In genomic region chr12:49296836-49297694, GRCh38 we compare ENCODE assay signal across 9 cellular contexts. TPM values are rescaled to one million over a fixed set of nuclear protein-coding genes. Genes with fewer than 3 reads are reported as not detected.
DNase-seq lines count a peak whose midpoint lies in the region; ATAC-seq and TF ChIP-seq lines count a peak whose summit lies in the region.
"Had no signal": no experiment of that assay in that cellular context is flagged by ENCODE, and none has a peak within 500 bp of the region (broad histone marks: within the 10 kb centered on the region; RNA-seq: fewer than 3 reads in every experiment).

No MANE protein-coding gene starts in this region.

- H3K27ac ChIP-seq in esophagus muscularis mucosa (replicated peaks in 1 of 4) = no peak overlapping the region
- no peak overlapping the region for H3K27ac ChIP-seq in sigmoid colon

- in situ Hi-C loops in G401 (cut with HindIII; ENCODE audit: low sequenced_read_pairs) = no loop called here

- TF ChIP-seq POLR2A in esophagus muscularis mucosa (IDR thresholded peaks at IDR 0.05; ENCODE audit: low read depth) (no peak), sigmoid colon (IDR thresholded peaks at IDR 0.05) (no peak)

- no peak for TF ChIP-seq EP300 in esophagus muscularis mucosa (IDR thresholded peaks at IDR 0.05)
- no peak for TF ChIP-seq EP300 in sigmoid colon (IDR thresholded peaks at IDR 0.05)

- H3K9me3 ChIP-seq in esophagus muscularis mucosa (no peaks in the 10 kb centered on the region), sigmoid colon (no peaks in the 10 kb centered on the region)

- 8% methylated on average over 10 of the region's 77 CpGs for WGBS in esophagus muscularis mucosa
- 3% methylated on average over 77 of the region's 77 CpGs for WGBS in sigmoid colon, 2 donors

- peak; percentile 8; the same call in 1 of the 2 replicates for TF ChIP-seq CTCF in WI38 (IDR thresholded peaks at IDR 0.05; ENCODE audit: low read depth, low read length)
- TF ChIP-seq CTCF in esophagus muscularis mucosa (IDR thresholded peaks at IDR 0.05) = no peak
- peak in 1 of 4 experiments; percentile 7 for TF ChIP-seq CTCF in sigmoid colon (IDR thresholded peaks at IDR 0.05)

- H3K27me3 ChIP-seq in esophagus muscularis mucosa = peaks cover 0 to 78% (median 42%) of the 10 kb centered on the region in 4 donors
- H3K27me3 ChIP-seq in sigmoid colon = peaks cover 46 to 80% (median 49%) of the 10 kb centered on the region in 3 donors

- H3K4me1 ChIP-seq in esophagus muscularis mucosa (peaks cover 28 to 51% (median 41%) of the 10 kb centered on the region in 4 donors), sigmoid colon (peaks cover 0 to 31% (median 25%) of the 10 kb centered on the region in 4 donors)

- H3K36me3 ChIP-seq in esophagus muscularis mucosa (no peaks in the 10 kb centered on the region), sigmoid colon (no peaks in the 10 kb centered on the region)

- intact Hi-C loops in esophagus muscularis mucosa (cut with DNase I) (no loop called here), sigmoid colon (cut with DNase I) (no loop called here)

- no peak for ATAC-seq in HG03108 (IDR thresholded peaks at IDR 0.05; ENCODE audit: unreplicated experiment)
- no peak for ATAC-seq in HG03520 (IDR thresholded peaks at IDR 0.05; ENCODE audit: unreplicated experiment)

- DNase-seq in G401 (ENCODE audit: low spot score) = peak; percentile 47
- DNase-seq in NCI-H1048 (lab: John Stamatoyannopoulos, UW) = peak; percentile 17
- DNase-seq in esophagus muscularis mucosa (ENCODE audit: extremely low spot score) = no peak
- DNase-seq in sigmoid colon = peak; percentile 54
- DNase-seq in amniotic stem cell (lab: John Stamatoyannopoulos, UW) = no peak

- H3K4me3 ChIP-seq in WI38 (ENCODE audit: low read depth, low read length) = no peak overlapping the region
- H3K4me3 ChIP-seq in esophagus muscularis mucosa = peak overlapping the region; percentile 7 to 47 (median 30)
- H3K4me3 ChIP-seq in sigmoid colon = peak overlapping the region in 2 of 4 donors; percentile 10 to 11

RNA-seq across cellular contexts. Expression of gene PRPH, which starts 2.1 kb away (rescaled TPM):
- 1.8 and 2.2 TPM in 2 replicates for total RNA-seq in G401 (2014; rRNA removed; shearing (Covaris generic))
- total RNA-seq in esophagus muscularis mucosa (10 to 100 TPM in 3 of 4 donors, 1 to 10 TPM in 1; 9.9 to 24.5 (median 10.4) TPM), sigmoid colon (10 to 100 TPM; 19.7 to 56.2 (median 38.6) TPM)
- 10 to 100 TPM in 1 of 3 donors, 1 to 10 TPM in 1, under 1 TPM in 1; 0.46 to 31.8 (median 2.4) TPM for polyA plus RNA-seq in sigmoid colon
- total RNA-seq: T-helper 2 cell treated with Interferon-gamma antibody and Interleukin-4, amounts not matched to agents 100 ng/mL and 5 ng/mL, for 36 hours had no signal

RNA-seq across cellular contexts. Expression of gene TROAP, which starts 26.0 kb away (rescaled TPM):
- 39.1 and 43.0 TPM in 2 replicates for total RNA-seq in G401 (2014; rRNA removed; shearing (Covaris generic))
- total RNA-seq in esophagus muscularis mucosa = under 1 TPM in 2 of 4 donors, not detected in 2; 0.26 to 0.80 TPM
- total RNA-seq in sigmoid colon = under 1 TPM in 1 of 4 donors, not detected in 3; 0.36 TPM
- polyA plus RNA-seq in sigmoid colon = 10 to 100 TPM in 1 of 3 donors, 1 to 10 TPM in 2; 4.8 to 25.7 (median 5.1) TPM

RNA-seq across cellular contexts. Expression of gene TUBA1C, which starts 32.2 kb away (rescaled TPM):
- 279 and 457 TPM in 2 replicates for total RNA-seq in G401 (2014; rRNA removed; shearing (Covaris generic))
- total RNA-seq in esophagus muscularis mucosa = 100 to 1,000 TPM; 129 to 190 (median 167) TPM
- 100 to 1,000 TPM in 1 of 4 donors, 10 to 100 TPM in 3; 54.8 to 108 (median 87.2) TPM for total RNA-seq in sigmoid colon
- polyA plus RNA-seq in sigmoid colon = 100 to 1,000 TPM; 411 to 694 (median 519) TPM

RNA-seq across cellular contexts. Expression of gene C1QL4, which starts 39.9 kb away (rescaled TPM):
- 9.7 and 16.4 TPM in 2 replicates for total RNA-seq in G401 (2014; rRNA removed; shearing (Covaris generic))
- not detected for total RNA-seq in esophagus muscularis mucosa
- total RNA-seq in sigmoid colon = not detected
- polyA plus RNA-seq in sigmoid colon = under 1 TPM in 1 of 3 donors, not detected in 2; 0.03 TPM
- total RNA-seq: T-helper 2 cell treated with Interferon-gamma antibody and Interleukin-4, amounts not matched to agents 100 ng/mL and 5 ng/mL, for 36 hours had no signal

RNA-seq across cellular contexts. Expression of gene DNAJC22, which starts 49.6 kb away (rescaled TPM):
- 3.2 and 4.1 TPM in 2 replicates for total RNA-seq in G401 (2014; rRNA removed; shearing (Covaris generic))
- total RNA-seq in esophagus muscularis mucosa = under 1 TPM in 3 of 4 donors, not detected in 1; 0.17 to 0.34 (median 0.26) TPM
- under 1 TPM in 3 of 4 donors, not detected in 1; under 0.01 to 0.28 (median 0.16) TPM for total RNA-seq in sigmoid colon
- 10 to 100 TPM in 1 of 3 donors, 1 to 10 TPM in 2; 4.6 to 12.8 (median 7.8) TPM for polyA plus RNA-seq in sigmoid colon

Comparison
In these comparisons a context has a peak if more than half of its experiments do, and no peak if none do; other contexts are left out.
1. DNase-seq: peak in G401 (single experiment), NCI-H1048 (single experiment) and sigmoid colon (single experiment); none in esophagus muscularis mucosa (single experiment) and amniotic stem cell (single experiment).
2. RNA of gene TROAP, which starts 26.0 kb away (total RNA-seq): 39.1 to 43.0 TPM in G401; 0.36 TPM in sigmoid colon and 0.26 to 0.80 TPM in esophagus muscularis mucosa; every median in the first group is over 10 times any median in the second.